37 cellular contexts compared by ENCODE assay signal in genomic region chr7:29184599-29184998, GRCh38. TPM values are rescaled to one million over a fixed set of nuclear protein-coding genes. Genes with fewer than 3 reads are reported as not detected.
DNase-seq lines count a peak whose midpoint lies in the region; ATAC-seq, FAIRE-seq and TF ChIP-seq lines count a peak whose summit lies in the region.
"Had no signal": no experiment of that assay in that cellular context is flagged by ENCODE, and none has a peak within 500 bp of the region (broad histone marks: within the 10 kb centered on the region; RNA-seq: fewer than 3 reads in every experiment).

No MANE protein-coding gene starts in this region.

- H3K4me2 ChIP-seq in K562 (ENCODE audit: insufficient read depth, low read length), result no peak overlapping the region
- H3K4me2 ChIP-seq: A549; BLaER1; BLaER1 treated with 17β-estradiol and CSF1 and Interleukin-3, amounts not matched to agents 10 nM and 100 nM had no signal

- H3K4me3 ChIP-seq in HEK293 (ENCODE audit: low read depth, low read length) (no peak overlapping the region), K562 (no peak overlapping the region)
- H3K4me3 ChIP-seq: A549; BLaER1; BLaER1 treated with 17β-estradiol and CSF1 and Interleukin-3, amounts not matched to agents 10 nM and 100 nM had no signal

- no peaks in the 10 kb centered on the region for H3K9me3 Mint-ChIP-seq in WTC11
- H3K9me3 Mint-ChIP-seq: CD4-positive, alpha-beta T cell; CD8-positive, alpha-beta memory T cell; CD8-positive, alpha-beta T cell had no signal

- no peaks in the 10 kb centered on the region for H3K79me2 ChIP-seq in K562 (ENCODE audit: control insufficient read depth, insufficient read depth, low read length)

- H4K20me1 ChIP-seq in K562 (replicated peaks; ENCODE audit: control insufficient read depth, insufficient read depth, low read length), result no peaks in the 10 kb centered on the region
- H4K20me1 ChIP-seq: BLaER1; BLaER1 treated with 17β-estradiol and CSF1 and Interleukin-3, amounts not matched to agents 10 nM and 100 nM had no signal

- in situ Hi-C loops in K562 (cut with MboI), result loop anchor here (10.0 kb wide), 1 partner anchor 220 kb away; no protein-coding TSS in a partner anchor

- no peaks in the 10 kb centered on the region; a peak in 1 of 5 replicates for H3K27me3 ChIP-seq in K562 (ENCODE audit: control insufficient read depth in 2 of 2, insufficient read depth in 2 of 2, low read length in 2 of 2)
- H3K27me3 ChIP-seq: BE2C, BLaER1 had no signal

- CTCF ChIA-PET in HEK293 (lab: Yijun Ruan, JAX) (interaction anchor here (0.6 to 0.7 kb wide), 2 partner anchors 225 to 1430 kb away, joined by 3 read pairs; no protein-coding TSS in a partner anchor), WTC11 (lab: Charles Lee) (no interaction called here), K562 (lab: Yijun Ruan, JAX; ENCODE audit: low intra/inter-chr PET ratio) (no interaction called here)

- FAIRE-seq in K562 (lab: Jason Lieb, UNC), result no peak
- FAIRE-seq: A204.1, A549, D721Med had no signal

- H3K9me3 ChIP-seq in HEK293 (ENCODE audit: control insufficient read depth, insufficient read depth, low read depth, low read length), result no peaks in the 10 kb centered on the region
- no peaks in the 10 kb centered on the region for H3K9me3 ChIP-seq in K562 (replicated peaks; ENCODE audit: control insufficient read depth, insufficient read depth, low read depth, low read length)
- H3K9me3 ChIP-seq: A549; BE2C; BLaER1; BLaER1 treated with 17β-estradiol and CSF1 and Interleukin-3, amounts not matched to agents 10 nM and 100 nM had no signal

- H3K9ac ChIP-seq in K562 (ENCODE audit: insufficient read depth in 1 of 2, low read depth in 2 of 2, low read length in 2 of 2), result no peak overlapping the region
- H3K9ac ChIP-seq: BLaER1; BLaER1 treated with 17β-estradiol and CSF1 and Interleukin-3, amounts not matched to agents 10 nM and 100 nM had no signal

- POLR2A ChIA-PET in HEK293 (lab: Yijun Ruan, JAX) (no interaction called here), WTC11 (lab: Charles Lee) (no interaction called here), K562 (lab: Yijun Ruan, JAX) (no interaction called here)

- 13% methylated on average over 2 of the region's 2 CpGs for WGBS in K562 (ENCODE audit: insufficient coverage, low coverage, missing lambda C conversion rate)

- peaks cover under 1% of the 10 kb centered on the region; the same call in 1 of the 2 replicates for H3K4me1 ChIP-seq in HEK293 (ENCODE audit: control insufficient read depth, insufficient read depth, low read length)
- no peaks in the 10 kb centered on the region; a peak in 1 of 5 replicates for H3K4me1 ChIP-seq in K562 (replicated peaks in 1 of 2; ENCODE audit: control insufficient read depth in 2 of 2, insufficient read depth in 2 of 2, low read length in 2 of 2)
- H3K4me1 ChIP-seq: A549; BE2C; BLaER1 treated with 17β-estradiol and CSF1 and Interleukin-3, amounts not matched to agents 10 nM and 100 nM had no signal

- DNase-seq in WTC11 (ENCODE audit: low spot score) (no peak), K562 (ENCODE audit: extremely low read depth in 1 of 4, low spot score in 3 of 4) (no peak), nucleus accumbens (lab: John Stamatoyannopoulos, UW) (no peak), medulla oblongata (ENCODE audit: extremely low spot score) (no peak), NCI-H510A treated with DMSO at 0.1 percent for 48 hours (lab: John Stamatoyannopoulos, UW) (no peak)
- DNase-seq: 8988T; ACHN; AML-193; BE2C; C1 segment of cervical spinal cord; Caco-2; Calu3; CD4-positive, alpha-beta memory T cell; CD4-positive, alpha-beta T cell; CD4-positive, CD25-positive, alpha-beta regulatory T cell; CD8-positive, alpha-beta memory T cell; CD8-positive, alpha-beta T cell; COR-L47; DMS 273 treated with DMSO at 0.1 percent for 48 hours; DMS153; DMS53; DMS79; DMS79 treated with DMSO at 0.1 percent for 48 hours; DND-41; EL had no signal

- H3K27ac Mint-ChIP-seq in WTC11, result no peak overlapping the region
- H3K27ac Mint-ChIP-seq: B cell; CD14-positive monocyte; CD4-positive, alpha-beta memory T cell; CD4-positive, alpha-beta T cell; CD4-positive, CD25-positive, alpha-beta regulatory T cell; CD8-positive, alpha-beta T cell had no signal

- ATAC-seq in WTC11 (no peak), K562 (no peak)
- ATAC-seq: A549; CD8-positive, alpha-beta T cell had no signal

- H3K27ac ChIP-seq in HEK293 (ENCODE audit: extremely low read depth, low read depth, low read length) (no peak overlapping the region), K562 (ENCODE audit: extremely low read depth, low read depth, low read length) (no peak overlapping the region)
- H3K27ac ChIP-seq: 22Rv1; A549; BLaER1; BLaER1 treated with 17β-estradiol and CSF1 and Interleukin-3, amounts not matched to agents 10 nM and 100 nM; C4-2B had no signal

- BruUV-seq in K562 (replicated peaks; lab: Mats Ljungman, UMichigan), result no TSS peak

- H3K27me3 Mint-ChIP-seq in WTC11 (ENCODE audit: low read depth), result 0 out of 2 replicates have a peak, but pooled peaks cover under 1% of the 10 kb centered on the region

- H3K9me1 ChIP-seq in K562 (ENCODE audit: control insufficient read depth, insufficient read depth, low read length), result no peaks in the 10 kb centered on the region

- TF ChIP-seq POLR2A in K562 (conservative IDR thresholded peaks at IDR 0.05), result no peak

- no peak for TF ChIP-seq EP300 in K562 (IDR thresholded peaks at IDR 0.05; ENCODE audit: low read length)

- no peak overlapping the region for H2AFZ ChIP-seq in K562 (ENCODE audit: low read depth, low read length)

- H3K36me3 ChIP-seq in HEK293 (ENCODE audit: control insufficient read depth in 2 of 2, insufficient read depth in 1 of 2, low read length in 2 of 2), result no peaks in the 10 kb centered on the region
- no peaks in the 10 kb centered on the region for H3K36me3 ChIP-seq in K562 (ENCODE audit: control insufficient read depth, insufficient read depth, low read length)
- H3K36me3 ChIP-seq: BE2C; BLaER1; BLaER1 treated with 17β-estradiol and CSF1 and Interleukin-3, amounts not matched to agents 10 nM and 100 nM had no signal

- peaks cover 20% of the 10 kb centered on the region for H3K4me1 Mint-ChIP-seq in WTC11
- H3K4me1 Mint-ChIP-seq: B cell had no signal

- intact Hi-C loops in K562 (cut with micrococcal nuclease), result no loop called here

- H3K4me3 Mint-ChIP-seq in WTC11, result no peak overlapping the region
- H3K4me3 Mint-ChIP-seq: B cell; CD14-positive monocyte; CD4-positive, alpha-beta memory T cell; CD4-positive, alpha-beta T cell; CD4-positive, CD25-positive, alpha-beta regulatory T cell; CD8-positive, alpha-beta memory T cell; CD8-positive, alpha-beta T cell had no signal

- no peak for TF ChIP-seq RAD21 in K562 (CRISPR knock-in tag; conservative IDR thresholded peaks at IDR 0.05 in 1 of 2, IDR thresholded peaks at IDR 0.05 in 1 of 2)

- H3K36me3 Mint-ChIP-seq in WTC11, result no peaks in the 10 kb centered on the region
- H3K36me3 Mint-ChIP-seq: CD4-positive, alpha-beta memory T cell; CD4-positive, CD25-positive, alpha-beta regulatory T cell; CD8-positive, alpha-beta memory T cell; CD8-positive, alpha-beta T cell had no signal

- TF ChIP-seq CTCF in HEK293 (tag by site-specific recombination; IDR thresholded peaks at IDR 0.05) (no peak), WTC11 (IDR thresholded peaks at IDR 0.05) (no peak), K562 (IDR thresholded peaks at IDR 0.05 in 2 of 3, conservative IDR thresholded peaks at IDR 0.05 in 1 of 3; ENCODE audit: insufficient read depth in 2 of 3, low read depth in 1 of 3, low read length in 3 of 3) (no peak)

RNA-seq across cellular contexts. Expression of gene CHN2, which starts 10.0 kb away (rescaled TPM):
- total RNA-seq in WTC11 (2021) (5.0 to 6.6 TPM (median 5.9 TPM) in 3 replicates), K562 (2014; rRNA removed) (0.41 and 2.1 TPM in 2 replicates), K562 (2014; rRNA removed; fragmentation: Illumina TruSeq; extraction: Trizol) (0.29 and 0.33 TPM in 2 replicates), K562 (2015; rRNA removed; fragmentation: Illumina TruSeq; extraction: Trizol) (0.29 and 0.94 TPM in 2 replicates), K562 (2021) (0.38 and 0.44 TPM in 2 replicates)
- total RNA-seq in K562 (2011; cell fraction: chromatin; rRNA removed; ENCODE audit: low replicate concordance), result not detected in 2 replicates
- not detected in 2 replicates for total RNA-seq in K562 (2011; cell fraction: nucleolus; rRNA removed)
- 1.5 TPM in 1 of 2 replicates, not detected in the other for total RNA-seq in K562 (2011; cell fraction: nucleoplasm; rRNA removed)
- polyA plus RNA-seq in K562 (2011; rRNA removed) (4.3 TPM in 1 of 2 replicates, not detected in the other), K562 (2014; fragmentation: Illumina TruSeq; extraction: Trizol) (0.15 and 0.21 TPM in 2 replicates), K562 (2014; fragmentation: Nextera tagmentation; extraction: Ambion mirVana) (under 1 TPM; 0.13 to 0.32 TPM), K562 (2014; rRNA removed) (0.12 TPM in 1 of 2 replicates, not detected in the other)
- 2.4 TPM in 1 of 2 replicates, not detected in the other for polyA plus RNA-seq in K562 (2011; cell fraction: cytosol; rRNA removed)
- 5.2 TPM in 1 of 2 replicates, not detected in the other for polyA plus RNA-seq in K562 (2011; cell fraction: nucleus; rRNA removed)
- 0.18 and 0.26 TPM in 2 replicates for polyA plus RNA-seq in K562 (2012)
- 0.56 and 7.5 TPM in 2 replicates for polyA minus RNA-seq in K562 (2011; rRNA and poly(A)+ RNA removed)
- polyA minus RNA-seq in K562 (2011; cell fraction: cytosol; rRNA and poly(A)+ RNA removed), result 4.1 TPM in 1 of 2 replicates, not detected in the other
- polyA minus RNA-seq in K562 (2011; cell fraction: nucleus; rRNA and poly(A)+ RNA removed), result 10.6 TPM in 1 of 2 replicates, not detected in the other
- polyA plus RNA-seq: AG04450, BJ had no signal

RNA-seq across cellular contexts. Expression of gene CPVL, which starts 38.3 kb away (rescaled TPM):
- total RNA-seq in WTC11 (2021), result 34.2 to 43.8 TPM (median 42.6 TPM) in 3 replicates
- total RNA-seq in K562 (2011; cell fraction: chromatin; rRNA removed; ENCODE audit: low replicate concordance), result 0.60 and 0.93 TPM in 2 replicates
- 1.0 and 1.7 TPM in 2 replicates for total RNA-seq in K562 (2011; cell fraction: nucleolus; rRNA removed)
- 0.61 and 1.0 TPM in 2 replicates for total RNA-seq in K562 (2011; cell fraction: nucleoplasm; rRNA removed)
- total RNA-seq in K562 (2014; rRNA removed), result 1.0 and 1.5 TPM in 2 replicates
- total RNA-seq in K562 (2014; rRNA removed; fragmentation: Illumina TruSeq; extraction: Trizol), result 1.6 and 1.7 TPM in 2 replicates
- 1.2 and 1.5 TPM in 2 replicates for total RNA-seq in K562 (2015; rRNA removed; fragmentation: Illumina TruSeq; extraction: Trizol)
- total RNA-seq in K562 (2021), result 1.1 and 2.0 TPM in 2 replicates
- polyA plus RNA-seq in K562 (2011; rRNA removed), result 0.89 and 68.1 TPM in 2 replicates
- 0.83 and 63.6 TPM in 2 replicates for polyA plus RNA-seq in K562 (2011; cell fraction: cytosol; rRNA removed)
- polyA plus RNA-seq in K562 (2011; cell fraction: nucleus; rRNA removed), result 0.55 and 23.6 TPM in 2 replicates
- 0.91 and 0.97 TPM in 2 replicates for polyA plus RNA-seq in K562 (2012)
- polyA plus RNA-seq in K562 (2014; fragmentation: Illumina TruSeq; extraction: Trizol), result 0.75 and 1.1 TPM in 2 replicates
- 1 to 10 TPM; 2.1 to 2.4 TPM for polyA plus RNA-seq in K562 (2014; fragmentation: Nextera tagmentation; extraction: Ambion mirVana)
- polyA plus RNA-seq in K562 (2014; rRNA removed), result 1.0 and 1.5 TPM in 2 replicates
- 0.95 and 53.7 TPM in 2 replicates for polyA minus RNA-seq in K562 (2011; rRNA and poly(A)+ RNA removed)
- 22.5 TPM in 1 of 2 replicates, not detected in the other for polyA minus RNA-seq in K562 (2011; cell fraction: cytosol; rRNA and poly(A)+ RNA removed)
- 18.5 TPM in 1 of 2 replicates, not detected in the other for polyA minus RNA-seq in K562 (2011; cell fraction: nucleus; rRNA and poly(A)+ RNA removed)
- total RNA-seq: B cell had no signal
- polyA plus RNA-seq: AG04450; BJ; CD8-positive, alpha-beta memory T cell had no signal

Comparison
In these comparisons a context has a peak if more than half of its experiments do, and no peak if none do; other contexts are left out.
1. RNA of gene CPVL, which starts 38.3 kb away (total RNA-seq): 34.2 to 43.8 TPM in WTC11; 0.60 to 2.0 TPM in K562; every median in the first group is over 10 times any median in the second.